14 cellular contexts compared by ENCODE assay signal in the genomic region with DNA sequence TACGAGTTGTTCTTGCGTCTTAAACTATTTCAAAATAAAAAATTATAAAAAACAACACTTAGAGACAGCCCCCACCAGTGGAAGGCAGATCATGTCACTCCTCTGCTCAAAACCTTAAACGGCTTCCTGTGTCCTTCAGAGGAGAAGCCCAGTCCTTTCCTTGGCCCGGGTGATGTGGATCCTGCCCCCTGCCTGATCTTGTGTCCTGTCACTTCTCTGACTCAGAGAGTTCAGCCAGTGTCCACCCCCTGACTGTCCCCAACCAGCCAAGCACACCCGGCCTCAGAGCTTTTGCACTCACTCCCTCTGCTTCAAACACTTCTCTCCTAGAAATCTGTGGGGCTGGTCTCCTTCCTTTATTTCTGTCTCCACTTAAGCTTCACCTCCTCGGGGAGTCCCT. TPM values are rescaled to one million over a fixed set of nuclear protein-coding genes. Genes with fewer than 3 reads are reported as not detected.
DNase-seq lines count a peak whose midpoint lies in the region; ATAC-seq and TF ChIP-seq lines count a peak whose summit lies in the region.
"Had no signal": no experiment of that assay in that cellular context is flagged by ENCODE, and none has a peak within 500 bp of the region (broad histone marks: within the 10 kb centered on the region; RNA-seq: fewer than 3 reads in every experiment).

No MANE protein-coding gene starts in this region.

- H3K9me3 ChIP-seq in BLaER1 = no peaks in the 10 kb centered on the region
- no peaks in the 10 kb centered on the region for H3K9me3 ChIP-seq in CD8-positive, alpha-beta memory T cell (ENCODE audit: low read length)
- H3K9me3 ChIP-seq: breast epithelium had no signal

- peak overlapping the region; percentile 39 to 93 (median 88) for H3K4me3 Mint-ChIP-seq in CD8-positive, alpha-beta memory T cell
- peak overlapping the region; percentile 88 for H3K4me3 Mint-ChIP-seq in central memory CD8-positive, alpha-beta T cell
- H3K4me3 Mint-ChIP-seq in nephron (no peak overlapping the region), chondrocyte (ENCODE audit: unreplicated experiment) (no peak overlapping the region)

- no peak for ATAC-seq in central memory CD8-positive, alpha-beta T cell (replicated peaks; ENCODE audit: extremely low read depth, poor library complexity, severe bottlenecking)
- ATAC-seq in GM21360 (IDR thresholded peaks at IDR 0.05; ENCODE audit: unreplicated experiment) (no peak), GM19023 (IDR thresholded peaks at IDR 0.05; ENCODE audit: unreplicated experiment) (no peak)
- ATAC-seq: foreskin keratinocyte had no signal

- H3K36me3 ChIP-seq in BLaER1 = no peaks in the 10 kb centered on the region
- no peaks in the 10 kb centered on the region for H3K36me3 ChIP-seq in CD8-positive, alpha-beta memory T cell (ENCODE audit: insufficient read depth, low read length)
- H3K36me3 ChIP-seq: breast epithelium, WERI-Rb-1 had no signal

- DNase-seq in CD8-positive, alpha-beta memory T cell = peak in 1 of 5 donors; percentile 8
- DNase-seq in central memory CD8-positive, alpha-beta T cell (ENCODE audit: low spot score in 2 of 2) = no peak
- DNase-seq in posterior vena cava (ENCODE audit: low spot score) (no peak), chondrocyte (ENCODE audit: low spot score) (no peak)
- DNase-seq: foreskin keratinocyte; midbrain; NCI-H1048; stimulated activated CD4-positive, alpha-beta T cell treated with anti-CD3 and anti-CD28 coated beads, Interleukin-4, amount 100 ng/mL, for 1 hour; WERI-Rb-1 had no signal

- H3K27ac Mint-ChIP-seq in CD8-positive, alpha-beta memory T cell = peak overlapping the region; percentile 96 to 100 (median 99)
- peak overlapping the region; percentile 100 for H3K27ac Mint-ChIP-seq in central memory CD8-positive, alpha-beta T cell (ENCODE audit: low read depth)
- H3K27ac Mint-ChIP-seq in nephron (peak overlapping the region; percentile 1 to 37 (median 18)), chondrocyte (ENCODE audit: unreplicated experiment) (no peak overlapping the region)

- CTCF ChIA-PET in CD8-positive, alpha-beta memory T cell (lab: Charles Lee) = interaction anchor here (1.0 to 7.6 kb wide), 7 partner anchors 16 to 113 kb away, joined by 3 to 45 read pairs (median 4); no protein-coding TSS in a partner anchor

- H3K27ac ChIP-seq in BLaER1 = 0 out of 2 replicates have a peak overlapping the region, but pooled peaks have one; percentile 0
- H3K27ac ChIP-seq in CD8-positive, alpha-beta memory T cell (ENCODE audit: low read depth, low read length) = peak overlapping the region; percentile 15
- H3K27ac ChIP-seq: foreskin keratinocyte had no signal

- H3K9ac ChIP-seq in BLaER1 = no peak overlapping the region; the same call in 1 of the 2 replicates

- peaks cover 71% of the 10 kb centered on the region for H3K4me1 ChIP-seq in BLaER1
- peaks cover 65% of the 10 kb centered on the region for H3K4me1 ChIP-seq in CD8-positive, alpha-beta memory T cell (ENCODE audit: insufficient read depth, low read length)
- H3K4me1 ChIP-seq: foreskin keratinocyte had no signal

- TF ChIP-seq CTCF in nephron (IDR thresholded peaks at IDR 0.05; ENCODE audit: unreplicated experiment in 3 of 3) (no peak), chondrocyte (IDR thresholded peaks at IDR 0.05) (no peak)

- peaks cover 0 to 7% (median 6%) of the 10 kb centered on the region in 3 donors for H3K36me3 Mint-ChIP-seq in CD8-positive, alpha-beta memory T cell
- H3K36me3 Mint-ChIP-seq in central memory CD8-positive, alpha-beta T cell (ENCODE audit: insufficient read depth) = peaks cover 22% of the 10 kb centered on the region
- H3K36me3 Mint-ChIP-seq in nephron (ENCODE audit: low read depth) (no peaks in the 10 kb centered on the region), chondrocyte (ENCODE audit: low read depth) (no peaks in the 10 kb centered on the region)

- H3K27me3 Mint-ChIP-seq in CD8-positive, alpha-beta memory T cell = peaks cover 0 to 4% of the 10 kb centered on the region in 2 donors
- no peaks in the 10 kb centered on the region for H3K27me3 Mint-ChIP-seq in central memory CD8-positive, alpha-beta T cell
- H3K27me3 Mint-ChIP-seq in nephron (ENCODE audit: low read depth) = peaks cover 7% of the 10 kb centered on the region
- H3K27me3 Mint-ChIP-seq in chondrocyte (ENCODE audit: low read depth) = peaks cover 5% of the 10 kb centered on the region

- H3K27me3 ChIP-seq in BLaER1 = no peaks in the 10 kb centered on the region
- H3K27me3 ChIP-seq in CD8-positive, alpha-beta memory T cell (ENCODE audit: insufficient read depth, low read length, poor library complexity, severe bottlenecking) = no peaks in the 10 kb centered on the region
- H3K27me3 ChIP-seq: breast epithelium had no signal

- H3K4me1 Mint-ChIP-seq in CD8-positive, alpha-beta memory T cell = peaks cover 68 to 86% (median 76%) of the 10 kb centered on the region in 3 donors
- H3K4me1 Mint-ChIP-seq in central memory CD8-positive, alpha-beta T cell = peaks cover 80% of the 10 kb centered on the region
- peaks cover 57% of the 10 kb centered on the region for H3K4me1 Mint-ChIP-seq in nephron
- H3K4me1 Mint-ChIP-seq in chondrocyte (ENCODE audit: low read depth) = peaks cover 34% of the 10 kb centered on the region

- H3K4me3 ChIP-seq in BLaER1 = no peak overlapping the region
- no peak overlapping the region for H3K4me3 ChIP-seq in CD8-positive, alpha-beta memory T cell (ENCODE audit: low read length)
- H3K4me3 ChIP-seq: breast epithelium had no signal

- POLR2A ChIA-PET in CD8-positive, alpha-beta memory T cell (lab: Charles Lee) = interaction anchor here (7.0 kb wide), 1 partner anchor 100 kb away, joined by 83 read pairs; a partner anchor contains a TSS

- H3K9me3 Mint-ChIP-seq in CD8-positive, alpha-beta memory T cell = no peaks in the 10 kb centered on the region
- no peaks in the 10 kb centered on the region for H3K9me3 Mint-ChIP-seq in central memory CD8-positive, alpha-beta T cell
- H3K9me3 Mint-ChIP-seq in nephron (no peaks in the 10 kb centered on the region), chondrocyte (ENCODE audit: low read depth) (no peaks in the 10 kb centered on the region)

- intact Hi-C loops in posterior vena cava (cut with DNase I) = no loop called here

- H4K20me1 ChIP-seq in BLaER1 = peaks cover 4% of the 10 kb centered on the region; the same call in 1 of the 2 replicates

- peak overlapping the region; percentile 96 for H3K4me2 ChIP-seq in BLaER1

RNA-seq across cellular contexts. Expression of a gene that starts 35.4 kb away (rescaled TPM):
- 1 to 10 TPM; 5.0 to 5.2 TPM for total RNA-seq in CD8-positive, alpha-beta memory T cell
- polyA plus RNA-seq in CD8-positive, alpha-beta memory T cell = 2.5 TPM
- total RNA-seq in posterior vena cava (under 1 TPM; 0.52 to 0.60 TPM), chondrocyte (0.07 to 0.72 TPM (median 0.49 TPM) in 3 replicates)

RNA-seq across cellular contexts. Expression of a gene that starts 57.8 kb away (rescaled TPM):
- not detected for total RNA-seq in CD8-positive, alpha-beta memory T cell
- polyA plus RNA-seq in CD8-positive, alpha-beta memory T cell = not detected
- total RNA-seq in posterior vena cava (not detected), chondrocyte (not detected in 3 replicates)
- total RNA-seq: breast epithelium, foreskin keratinocyte had no signal
- polyA plus RNA-seq: foreskin keratinocyte had no signal

Comparison
In these comparisons a context has a peak if more than half of its experiments do, and no peak if none do; other contexts are left out.
1. H3K4me3 Mint-ChIP-seq: peak in CD8-positive, alpha-beta memory T cell (7 of 7) and central memory CD8-positive, alpha-beta T cell (single experiment); none in nephron (0 of 3) and chondrocyte (single experiment).